ENCODE assay signal across 15 cellular contexts in genomic region chr13:78382481-78382880, GRCh38.
"Had no signal": no experiment of that assay in that cellular context is flagged by ENCODE, and none has a peak within 500 bp of the region (broad histone marks: within the 10 kb centered on the region; RNA-seq: fewer than 3 reads in every experiment).

No MANE protein-coding gene starts in this region.

- H3K4me3 ChIP-seq: gastrocnemius medialis, pancreas, stomach had no signal

- H3K4me3 Mint-ChIP-seq: activated B cell treated with CpG ODN at 0.5 μM for 24 hours; activated CD4-positive, alpha-beta T cell treated with anti-CD3 and anti-CD28 coated beads, Interleukin-2, amount 10 ng/mL, durations not matched to agents 7 days and 5 days; activated naive CD4-positive, alpha-beta T cell treated with anti-CD3 and anti-CD28 coated beads, Interleukin-2, amount 10 ng/mL, durations not matched to agents 7 days and 5 days had no signal

- H3K27ac Mint-ChIP-seq: activated B cell treated with CpG ODN at 0.5 μM for 24 hours; activated CD4-positive, alpha-beta T cell treated with anti-CD3 and anti-CD28 coated beads, Interleukin-2, amount 10 ng/mL, durations not matched to agents 7 days and 5 days; activated naive CD4-positive, alpha-beta T cell treated with anti-CD3 and anti-CD28 coated beads, Interleukin-2, amount 10 ng/mL, durations not matched to agents 7 days and 5 days; activated T-helper 2 cell treated with anti-CD3 and anti-CD28 coated beads, Interferon-gamma antibody, Interleukin-2, Interleukin-4, amounts not matched to agents 10 μg/mL and 5 μg/mL and 100 μg/mL, durations not matched to agents 14 hours and 24 hours and 36 hours had no signal

- ATAC-seq: gastrocnemius medialis, pancreas had no signal

- H3K9me3 ChIP-seq: pancreas, stomach had no signal

- H3K27me3 Mint-ChIP-seq: activated B cell treated with CpG ODN at 0.5 μM for 24 hours; activated CD4-positive, alpha-beta T cell treated with anti-CD3 and anti-CD28 coated beads, Interleukin-2, amount 10 ng/mL, durations not matched to agents 7 days and 5 days; activated naive CD4-positive, alpha-beta T cell treated with anti-CD3 and anti-CD28 coated beads, Interleukin-2, amount 10 ng/mL, durations not matched to agents 7 days and 5 days had no signal

- H3K27ac ChIP-seq: gastrocnemius medialis, pancreas, stomach had no signal

- DNase-seq: activated B cell treated with CpG ODN at 0.5 μM for 24 hours; activated CD4-positive, alpha-beta T cell treated with anti-CD3 and anti-CD28 coated beads, Interleukin-2, amount 10 ng/mL, durations not matched to agents 7 days and 5 days; activated CD8-positive, alpha-beta memory T cell treated with anti-CD3 and anti-CD28 coated beads for 24 hours; activated naive CD4-positive, alpha-beta T cell treated with anti-CD3 and anti-CD28 coated beads, Interleukin-2, amount 10 ng/mL, durations not matched to agents 7 days and 5 days; activated T-cell treated with anti-CD3 and anti-CD28 coated beads for 4 hours; central memory CD4-positive, alpha-beta T cell; effector memory CD4-positive, alpha-beta T cell; gastrocnemius medialis; kidney; midbrain; pancreas; retina; small intestine; stomach had no signal

- H3K36me3 ChIP-seq: gastrocnemius medialis, pancreas, stomach had no signal

- H3K27me3 ChIP-seq: gastrocnemius medialis, stomach had no signal

- H3K4me1 ChIP-seq: gastrocnemius medialis, pancreas, stomach had no signal

- H3K4me1 Mint-ChIP-seq: activated B cell treated with CpG ODN at 0.5 μM for 24 hours; activated CD4-positive, alpha-beta T cell treated with anti-CD3 and anti-CD28 coated beads, Interleukin-2, amount 10 ng/mL, durations not matched to agents 7 days and 5 days; activated naive CD4-positive, alpha-beta T cell treated with anti-CD3 and anti-CD28 coated beads, Interleukin-2, amount 10 ng/mL, durations not matched to agents 7 days and 5 days had no signal

- H3K9me3 Mint-ChIP-seq: activated B cell treated with CpG ODN at 0.5 μM for 24 hours; activated CD4-positive, alpha-beta T cell treated with anti-CD3 and anti-CD28 coated beads, Interleukin-2, amount 10 ng/mL, durations not matched to agents 7 days and 5 days; activated naive CD4-positive, alpha-beta T cell treated with anti-CD3 and anti-CD28 coated beads, Interleukin-2, amount 10 ng/mL, durations not matched to agents 7 days and 5 days; activated T-helper 2 cell treated with anti-CD3 and anti-CD28 coated beads, Interferon-gamma antibody, Interleukin-2, Interleukin-4, amounts not matched to agents 10 μg/mL and 5 μg/mL and 100 μg/mL, durations not matched to agents 14 hours and 24 hours and 36 hours had no signal

- H3K36me3 Mint-ChIP-seq: activated naive CD4-positive, alpha-beta T cell treated with anti-CD3 and anti-CD28 coated beads, Interleukin-2, amount 10 ng/mL, durations not matched to agents 7 days and 5 days had no signal
